ENCODE assay signal across 8 cellular contexts in genomic region chr9:129140397-129141065, GRCh38. TPM values are rescaled to one million over a fixed set of nuclear protein-coding genes. Genes with fewer than 3 reads are reported as not detected.
DNase-seq lines count a peak whose midpoint lies in the region; ATAC-seq and TF ChIP-seq lines count a peak whose summit lies in the region.

No MANE protein-coding gene starts in this region.

- H3K27ac ChIP-seq in muscle layer of duodenum (ENCODE audit: low read length), result peak overlapping the region; percentile 99
- H3K27ac ChIP-seq in uterus, result peak overlapping the region; percentile 99 to 100

- ATAC-seq in GM21528 (IDR thresholded peaks at IDR 0.05; ENCODE audit: low FRiP score, unreplicated experiment), result peak; percentile 16

- H3K9me3 ChIP-seq in muscle layer of duodenum (ENCODE audit: control insufficient read depth in 1 of 2, low read length in 2 of 2) (no peaks in the 10 kb centered on the region), uterus (no peaks in the 10 kb centered on the region)

- H3K36me3 ChIP-seq in muscle layer of duodenum (ENCODE audit: control insufficient read depth in 1 of 2, insufficient read depth in 2 of 2, low read length in 2 of 2), result peaks cover 15 to 40% of the 10 kb centered on the region in 2 donors
- no peaks in the 10 kb centered on the region for H3K36me3 ChIP-seq in uterus

- H3K4me1 ChIP-seq in muscle layer of duodenum (ENCODE audit: control insufficient read depth in 1 of 2, insufficient read depth in 2 of 2, low read length in 2 of 2) (peaks cover 40 to 60% of the 10 kb centered on the region in 2 donors), uterus (peaks cover 27 to 44% of the 10 kb centered on the region in 2 donors)

- DNase-seq in DMS53 treated with DMSO at 0.1 percent for 48 hours (lab: John Stamatoyannopoulos, UW; ENCODE audit: unreplicated experiment) (peak; percentile 6), erythroblast (lab: John Stamatoyannopoulos, UW) (peak; percentile 36 to 45), uterus (peak; percentile 52 to 58), GM19238 (ENCODE audit: insufficient read length, low spot score) (no peak)
- no peak for DNase-seq in Jurkat, Clone E6-1 (ENCODE audit: low read depth, low spot score)

- no peak for TF ChIP-seq CTCF in WI38 (IDR thresholded peaks at IDR 0.05; ENCODE audit: low read depth, low read length)
- no peak for TF ChIP-seq CTCF in uterus (IDR thresholded peaks at IDR 0.05)

- H3K4me3 ChIP-seq in Jurkat, Clone E6-1 (ENCODE audit: low read length), result peak overlapping the region; percentile 31
- H3K4me3 ChIP-seq in WI38 (ENCODE audit: low read depth, low read length) (peak overlapping the region; percentile 60), muscle layer of duodenum (ENCODE audit: low read depth in 1 of 2, low read length in 2 of 2) (peak overlapping the region; percentile 60 to 62), uterus (peak overlapping the region; percentile 36 to 42)

- intact Hi-C loops in uterus (cut with DNase I; ENCODE audit: low total_unique reads), result loop anchor here (10.0 kb wide), 1 partner anchor 354 kb away; no protein-coding TSS in a partner anchor

- H3K27me3 ChIP-seq in muscle layer of duodenum (ENCODE audit: low read depth, low read length), result no peaks in the 10 kb centered on the region
- H3K27me3 ChIP-seq in uterus, result no peaks in the 10 kb centered on the region

- no peak for TF ChIP-seq POLR2A in erythroblast (IDR thresholded peaks at IDR 0.05; ENCODE audit: low read length)
- no peak for TF ChIP-seq POLR2A in uterus (IDR thresholded peaks at IDR 0.05)

RNA-seq across cellular contexts. Expression of gene PTPA, which starts 29.3 kb away (rescaled TPM):
- polyA plus RNA-seq in Jurkat, Clone E6-1 (2012; ENCODE audit: insufficient read depth, insufficient read length), result 144 TPM
- 100 to 1,000 TPM in 1 of 4 donors, 10 to 100 TPM in 3; 28.9 to 107 (median 62.1) TPM for total RNA-seq in uterus

RNA-seq across cellular contexts. Expression of gene CRAT, which starts 29.9 kb away (rescaled TPM):
- polyA plus RNA-seq in Jurkat, Clone E6-1 (2012; ENCODE audit: insufficient read depth, insufficient read length), result 17.7 TPM
- total RNA-seq in uterus, result 10 to 100 TPM; 20.0 to 42.4 (median 27.4) TPM

RNA-seq across cellular contexts. Expression of gene IER5L, which starts 37.5 kb away (rescaled TPM):
- polyA plus RNA-seq in Jurkat, Clone E6-1 (2012; ENCODE audit: insufficient read depth, insufficient read length), result 1.8 TPM
- 10 to 100 TPM in 2 of 4 donors, 1 to 10 TPM in 2; 1.8 to 31.0 (median 14.5) TPM for total RNA-seq in uterus

RNA-seq across cellular contexts. Expression of gene DOLPP1, which starts 59.6 kb away (rescaled TPM):
- 21.1 TPM for polyA plus RNA-seq in Jurkat, Clone E6-1 (2012; ENCODE audit: insufficient read depth, insufficient read length)
- total RNA-seq in uterus, result 10 to 100 TPM in 1 of 4 donors, 1 to 10 TPM in 2, not detected in 1; 1.0 to 10.2 (median 9.7) TPM

Comparison
In these comparisons a context has a peak if more than half of its experiments do, and no peak if none do; other contexts are left out.
1. DNase-seq: peak in DMS53 treated with DMSO at 0.1 percent for 48 hours (single experiment), erythroblast (2 of 2) and uterus (2 of 2); none in Jurkat, Clone E6-1 (single experiment) and GM19238 (single experiment).
2. Peak in every context shown above with its lines, with median percentiles within 50 percentile points of each other: H3K4me3 ChIP-seq.